ENCODE assay signal across 17 cellular contexts in the genomic region with DNA sequence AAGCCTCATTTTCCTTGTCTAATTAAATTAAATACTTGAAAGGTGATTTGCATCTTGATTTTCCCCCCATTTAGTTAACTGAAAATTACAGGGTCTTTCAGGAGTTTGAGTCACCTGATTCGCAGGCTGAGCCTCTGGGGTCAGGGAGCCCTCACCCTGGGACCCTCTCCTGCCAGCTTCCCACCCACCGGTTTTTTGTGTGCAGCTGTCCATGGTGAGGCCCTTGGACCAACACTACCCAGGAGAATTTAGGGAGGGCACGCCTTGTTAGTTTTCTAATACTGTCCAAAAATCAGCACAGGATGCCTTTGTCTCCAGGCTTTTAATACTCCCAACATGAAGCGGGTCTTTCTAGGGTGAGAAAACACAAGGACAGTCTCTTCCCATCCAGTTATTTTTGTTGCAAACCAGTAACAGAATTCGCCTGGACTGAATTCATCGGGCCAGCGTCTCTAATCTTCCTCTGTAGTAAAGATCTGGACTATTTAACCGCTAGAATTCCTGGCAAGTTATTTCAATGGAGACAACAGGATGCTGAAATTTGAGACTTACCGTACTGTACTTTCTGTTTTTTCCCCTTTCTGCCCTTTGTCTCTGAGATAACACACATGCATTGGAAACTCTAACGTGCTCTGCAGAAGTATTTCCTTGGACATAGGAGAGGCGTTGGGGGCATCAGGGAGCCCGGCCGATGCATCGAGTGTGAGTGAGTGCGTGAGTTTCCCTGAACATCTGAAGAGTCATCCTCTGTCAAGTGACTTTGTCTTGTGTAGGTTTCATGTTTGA.
DNase-seq lines count a peak whose midpoint lies in the region; ATAC-seq and TF ChIP-seq lines count a peak whose summit lies in the region.
"Had no signal": no experiment of that assay in that cellular context is flagged by ENCODE, and none has a peak within 500 bp of the region (broad histone marks: within the 10 kb centered on the region; RNA-seq: fewer than 3 reads in every experiment).

No MANE protein-coding gene starts in this region.

- intact Hi-C loops in gastrocnemius medialis (cut with DNase I; ENCODE audit: low total_unique reads), result no loop called here

- ATAC-seq in gastrocnemius medialis (no peak), GM21619 (IDR thresholded peaks at IDR 0.05; ENCODE audit: unreplicated experiment) (no peak)
- ATAC-seq: GM12878, left lung, pancreas had no signal

- H3K4me3 ChIP-seq in choroid plexus epithelial cell (ENCODE audit: low read depth, low read length) (peak overlapping the region; percentile 32), skeletal muscle satellite cell (ENCODE audit: low read length) (peak overlapping the region; percentile 50), gastrocnemius medialis (no peak overlapping the region)
- H3K4me3 ChIP-seq: coronary artery, GM12878, left lung, pancreas had no signal

- TF ChIP-seq CTCF in choroid plexus epithelial cell (conservative IDR thresholded peaks at IDR 0.05; ENCODE audit: low read depth, low read length), result no peak
- no peak for TF ChIP-seq CTCF in gastrocnemius medialis (IDR thresholded peaks at IDR 0.05 in 4 of 5, conservative IDR thresholded peaks at IDR 0.05 in 1 of 5)

- H3K27me3 ChIP-seq in skeletal muscle satellite cell (ENCODE audit: control insufficient read depth, insufficient read depth, low read length) (no peaks in the 10 kb centered on the region), gastrocnemius medialis (peaks cover 0 to 18% (median 8%) of the 10 kb centered on the region in 3 donors)
- H3K27me3 ChIP-seq: pancreas had no signal

- peak overlapping the region; percentile 69 for H3K4me2 ChIP-seq in skeletal muscle satellite cell (ENCODE audit: low read length)

- in situ Hi-C loops in gastrocnemius medialis (cut with MboI; ENCODE audit: low sequenced_read_pairs in 4 of 4), result no loop called here

- peak overlapping the region; percentile 0 for H3K9ac ChIP-seq in skeletal muscle satellite cell (ENCODE audit: low read depth, low read length)

- H3K36me3 ChIP-seq in skeletal muscle satellite cell (ENCODE audit: insufficient read depth, low read length), result no peaks in the 10 kb centered on the region
- no peaks in the 10 kb centered on the region for H3K36me3 ChIP-seq in gastrocnemius medialis
- H3K36me3 ChIP-seq: left lung, pancreas had no signal

- H3K4me1 ChIP-seq in skeletal muscle satellite cell (ENCODE audit: control insufficient read depth, insufficient read depth, low read length), result peaks cover 16% of the 10 kb centered on the region
- H3K4me1 ChIP-seq in gastrocnemius medialis, result peaks cover 0 to 4% of the 10 kb centered on the region in 2 donors
- H3K4me1 ChIP-seq: pancreas had no signal

- H3K9me3 ChIP-seq in skeletal muscle satellite cell (replicated peaks; ENCODE audit: low read length) (no peaks in the 10 kb centered on the region), gastrocnemius medialis (no peaks in the 10 kb centered on the region)
- H3K9me3 ChIP-seq: left lung, pancreas had no signal

- DNase-seq in choroid plexus epithelial cell (ENCODE audit: low read depth) (peak; percentile 52), left kidney (ENCODE audit: low read depth, low spot score) (peak; percentile 42), NOMO-1 (lab: John Stamatoyannopoulos, UW; ENCODE audit: unreplicated experiment in 2 of 2) (no peak), gastrocnemius medialis (no peak), mucosa of gallbladder (ENCODE audit: low spot score) (no peak)
- DNase-seq: activated naive CD4-positive, alpha-beta T cell treated with anti-CD3 and anti-CD28 coated beads, Interleukin-2, amount 50 U/mL, for 16 hours; activated T-cell treated with anti-CD3 and anti-CD28 coated beads, Interleukin-2, amount 50 U/mL, for 48 hours; GDM1; left lung; NCI-H1417; pancreas; trophoblast cell had no signal

- H3K27ac ChIP-seq in gastrocnemius medialis, result no peak overlapping the region
- H3K27ac ChIP-seq: coronary artery, left lung, pancreas had no signal

- no peak for TF ChIP-seq POLR2A in gastrocnemius medialis (IDR thresholded peaks at IDR 0.05)

TF ChIP-seq in PFSK-1, 5 proteins besides CTCF, POLR2A, EP300 and RAD21:
- TF ChIP-seq, protein P1, sequence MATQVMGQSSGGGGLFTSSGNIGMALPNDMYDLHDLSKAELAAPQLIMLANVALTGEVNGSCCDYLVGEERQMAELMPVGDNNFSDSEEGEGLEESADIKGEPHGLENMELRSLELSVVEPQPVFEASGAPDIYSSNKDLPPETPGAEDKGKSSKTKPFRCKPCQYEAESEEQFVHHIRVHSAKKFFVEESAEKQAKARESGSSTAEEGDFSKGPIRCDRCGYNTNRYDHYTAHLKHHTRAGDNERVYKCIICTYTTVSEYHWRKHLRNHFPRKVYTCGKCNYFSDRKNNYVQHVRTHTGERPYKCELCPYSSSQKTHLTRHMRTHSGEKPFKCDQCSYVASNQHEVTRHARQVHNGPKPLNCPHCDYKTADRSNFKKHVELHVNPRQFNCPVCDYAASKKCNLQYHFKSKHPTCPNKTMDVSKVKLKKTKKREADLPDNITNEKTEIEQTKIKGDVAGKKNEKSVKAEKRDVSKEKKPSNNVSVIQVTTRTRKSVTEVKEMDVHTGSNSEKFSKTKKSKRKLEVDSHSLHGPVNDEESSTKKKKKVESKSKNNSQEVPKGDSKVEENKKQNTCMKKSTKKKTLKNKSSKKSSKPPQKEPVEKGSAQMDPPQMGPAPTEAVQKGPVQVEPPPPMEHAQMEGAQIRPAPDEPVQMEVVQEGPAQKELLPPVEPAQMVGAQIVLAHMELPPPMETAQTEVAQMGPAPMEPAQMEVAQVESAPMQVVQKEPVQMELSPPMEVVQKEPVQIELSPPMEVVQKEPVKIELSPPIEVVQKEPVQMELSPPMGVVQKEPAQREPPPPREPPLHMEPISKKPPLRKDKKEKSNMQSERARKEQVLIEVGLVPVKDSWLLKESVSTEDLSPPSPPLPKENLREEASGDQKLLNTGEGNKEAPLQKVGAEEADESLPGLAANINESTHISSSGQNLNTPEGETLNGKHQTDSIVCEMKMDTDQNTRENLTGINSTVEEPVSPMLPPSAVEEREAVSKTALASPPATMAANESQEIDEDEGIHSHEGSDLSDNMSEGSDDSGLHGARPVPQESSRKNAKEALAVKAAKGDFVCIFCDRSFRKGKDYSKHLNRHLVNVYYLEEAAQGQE (IDR thresholded peaks at IDR 0.05; ENCODE audit: insufficient read depth in 1 of 2, low read depth in 2 of 2, low read length in 2 of 2), result peak; percentile 32 to 79; a peak in 1 of 4 replicates
- no peak for TF ChIP-seq FOXP2 (optimal IDR thresholded peaks at IDR 0.05; ENCODE audit: borderline replicate concordance, extremely low read depth, extremely low read length, insufficient read depth)

Comparison
In these comparisons a context has a peak if more than half of its experiments do, and no peak if none do; other contexts are left out.
1. DNase-seq: peak in choroid plexus epithelial cell (single experiment) and left kidney (single experiment); none in NOMO-1 (0 of 2), gastrocnemius medialis (0 of 2) and mucosa of gallbladder (single experiment).
2. H3K4me3 ChIP-seq: peak in choroid plexus epithelial cell (single experiment) and skeletal muscle satellite cell (single experiment); none in gastrocnemius medialis (0 of 4).